Comparison of ENCODE assay signal across 1 cellular context in the genomic region with DNA sequence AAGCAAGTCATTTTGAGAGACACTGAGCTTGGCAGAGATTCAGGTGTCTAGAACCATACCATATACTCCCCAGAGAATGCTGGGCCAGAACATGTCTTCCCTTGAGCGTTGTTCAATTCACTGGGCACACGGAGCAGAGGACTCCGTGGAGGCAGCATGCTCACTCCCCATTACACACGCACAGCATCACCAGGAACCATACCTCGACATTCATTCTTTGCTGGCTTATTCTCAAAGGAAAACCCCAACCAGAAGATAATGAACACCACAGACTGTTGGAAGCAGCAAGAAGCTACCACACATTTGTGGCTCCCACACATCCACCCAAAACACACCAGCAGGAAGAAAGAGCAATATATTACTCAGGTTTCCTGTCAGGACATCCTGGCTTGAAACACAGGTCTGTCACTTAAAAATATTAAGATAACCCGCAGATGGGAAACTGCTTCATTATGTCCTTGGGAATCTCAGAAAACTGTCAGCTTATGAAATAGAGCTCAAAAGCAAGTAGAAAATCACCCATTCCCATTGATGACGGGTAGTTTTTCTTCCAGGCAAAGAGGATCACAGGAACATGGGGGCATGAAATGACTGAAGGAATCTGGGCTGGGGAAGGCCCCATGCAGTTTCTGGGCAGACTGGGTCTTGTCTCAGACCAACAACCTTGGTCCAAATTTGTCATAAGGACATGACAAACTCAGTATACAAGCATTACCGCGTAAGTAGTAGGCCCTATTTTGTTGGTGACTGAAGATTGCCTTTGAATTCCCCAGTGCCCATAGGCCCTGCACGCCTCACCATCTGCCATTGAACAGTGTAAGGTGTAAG.
TF ChIP-seq lines count a peak whose summit lies in the region.

No MANE protein-coding gene starts in this region.

TF ChIP-seq in GM12878, 131 proteins besides CTCF, POLR2A, EP300 and RAD21 (continued from another document and continues in another):
- TF ChIP-seq, protein P1, sequence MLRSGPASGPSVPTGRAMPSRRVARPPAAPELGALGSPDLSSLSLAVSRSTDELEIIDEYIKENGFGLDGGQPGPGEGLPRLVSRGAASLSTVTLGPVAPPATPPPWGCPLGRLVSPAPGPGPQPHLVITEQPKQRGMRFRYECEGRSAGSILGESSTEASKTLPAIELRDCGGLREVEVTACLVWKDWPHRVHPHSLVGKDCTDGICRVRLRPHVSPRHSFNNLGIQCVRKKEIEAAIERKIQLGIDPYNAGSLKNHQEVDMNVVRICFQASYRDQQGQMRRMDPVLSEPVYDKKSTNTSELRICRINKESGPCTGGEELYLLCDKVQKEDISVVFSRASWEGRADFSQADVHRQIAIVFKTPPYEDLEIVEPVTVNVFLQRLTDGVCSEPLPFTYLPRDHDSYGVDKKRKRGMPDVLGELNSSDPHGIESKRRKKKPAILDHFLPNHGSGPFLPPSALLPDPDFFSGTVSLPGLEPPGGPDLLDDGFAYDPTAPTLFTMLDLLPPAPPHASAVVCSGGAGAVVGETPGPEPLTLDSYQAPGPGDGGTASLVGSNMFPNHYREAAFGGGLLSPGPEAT (IDR thresholded peaks at IDR 0.05; ENCODE audit: low read depth) = 0 out of 2 replicates have a peak, but pooled peaks have one; percentile 37
- TF ChIP-seq HDAC2 (IDR thresholded peaks at IDR 0.05) (0 out of 2 replicates have a peak, but pooled peaks have one; percentile 17), TCF12 (IDR thresholded peaks at IDR 0.05; ENCODE audit: low read depth, low read length) (peak; percentile 24; the same call in 1 of the 2 replicates), PAX5 (IDR thresholded peaks at IDR 0.05; ENCODE audit: borderline replicate concordance, low read depth, low read length) (no peak), FOXM1 (IDR thresholded peaks at IDR 0.05; ENCODE audit: low read depth, low read length) (peak; percentile 87), IKZF1 (conservative IDR thresholded peaks at IDR 0.05) (peak; percentile 69; the same call in 1 of the 2 replicates), MYC (IDR thresholded peaks at IDR 0.05; ENCODE audit: insufficient read depth, insufficient read length, insufficient replicate concordance, low read length, severe bottlenecking) (no peak), JUND (IDR thresholded peaks at IDR 0.05; ENCODE audit: low read depth, low read length) (no peak), HCFC1 (IDR thresholded peaks at IDR 0.05; ENCODE audit: low read length) (no peak), SREBF1 (IDR thresholded peaks at IDR 0.05; ENCODE audit: low read length) (no peak), MEF2B (IDR thresholded peaks at IDR 0.05; ENCODE audit: partially characterized antibody, poor library complexity, severe bottlenecking) (peak; percentile 85), PML (IDR thresholded peaks at IDR 0.05; ENCODE audit: low read length) (peak; percentile 62; the same call in 1 of the 2 replicates), EZH2 (IDR thresholded peaks at IDR 0.05; ENCODE audit: borderline replicate concordance, control insufficient read depth, low read depth, low read length) (no peak), STAT3 (IDR thresholded peaks at IDR 0.05; ENCODE audit: low read depth, low read length) (no peak), NFYA (IDR thresholded peaks at IDR 0.05; ENCODE audit: borderline replicate concordance, low read depth, low read length) (no peak), MTA3 (IDR thresholded peaks at IDR 0.05; ENCODE audit: borderline replicate concordance, low read length) (peak; percentile 85), FOS (IDR thresholded peaks at IDR 0.05; ENCODE audit: borderline replicate concordance, extremely low read depth, insufficient read length) (no peak), ZNF274 (IDR thresholded peaks at IDR 0.05; ENCODE audit: insufficient read depth, insufficient read length) (no peak), CREM (IDR thresholded peaks at IDR 0.05; ENCODE audit: low read depth) (peak; percentile 14; the same call in 1 of the 2 replicates), SIN3A (IDR thresholded peaks at IDR 0.05; ENCODE audit: low read depth, low read length) (no peak), RCOR1 (conservative IDR thresholded peaks at IDR 0.05; ENCODE audit: low read depth, low read length) (no peak), MTA2 (IDR thresholded peaks at IDR 0.05; ENCODE audit: low read depth) (peak; percentile 26; the same call in 1 of the 2 replicates), ASH2L (IDR thresholded peaks at IDR 0.05; ENCODE audit: borderline replicate concordance, low read depth) (no peak), ZSCAN29 (IDR thresholded peaks at IDR 0.05) (no peak), NFIC (IDR thresholded peaks at IDR 0.05; ENCODE audit: low read depth, low read length) (peak; percentile 70), RUNX3 (IDR thresholded peaks at IDR 0.05; ENCODE audit: low read length) (peak; percentile 87), CHD2 (IDR thresholded peaks at IDR 0.05; ENCODE audit: borderline replicate concordance, low read depth, low read length) (no peak), TARDBP (IDR thresholded peaks at IDR 0.05; ENCODE audit: borderline replicate concordance) (no peak), SPI1 (IDR thresholded peaks at IDR 0.05; ENCODE audit: borderline replicate concordance, insufficient read depth, low read depth, low read length) (no peak), RFX5 (IDR thresholded peaks at IDR 0.05; ENCODE audit: low read depth, low read length) (no peak), ZNF207 (IDR thresholded peaks at IDR 0.05; ENCODE audit: borderline replicate concordance) (no peak), SMARCA5 (IDR thresholded peaks at IDR 0.05) (no peak), ESRRA (IDR thresholded peaks at IDR 0.05; ENCODE audit: low read length) (no peak)
- TF ChIP-seq, protein P2, sequence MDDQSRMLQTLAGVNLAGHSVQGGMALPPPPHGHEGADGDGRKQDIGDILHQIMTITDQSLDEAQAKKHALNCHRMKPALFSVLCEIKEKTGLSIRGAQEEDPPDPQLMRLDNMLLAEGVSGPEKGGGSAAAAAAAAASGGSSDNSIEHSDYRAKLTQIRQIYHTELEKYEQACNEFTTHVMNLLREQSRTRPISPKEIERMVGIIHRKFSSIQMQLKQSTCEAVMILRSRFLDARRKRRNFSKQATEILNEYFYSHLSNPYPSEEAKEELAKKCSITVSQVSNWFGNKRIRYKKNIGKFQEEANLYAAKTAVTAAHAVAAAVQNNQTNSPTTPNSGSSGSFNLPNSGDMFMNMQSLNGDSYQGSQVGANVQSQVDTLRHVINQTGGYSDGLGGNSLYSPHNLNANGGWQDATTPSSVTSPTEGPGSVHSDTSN (IDR thresholded peaks at IDR 0.05; ENCODE audit: insufficient replicate concordance, low read depth, low read length) = no peak
- TF ChIP-seq, protein P3, sequence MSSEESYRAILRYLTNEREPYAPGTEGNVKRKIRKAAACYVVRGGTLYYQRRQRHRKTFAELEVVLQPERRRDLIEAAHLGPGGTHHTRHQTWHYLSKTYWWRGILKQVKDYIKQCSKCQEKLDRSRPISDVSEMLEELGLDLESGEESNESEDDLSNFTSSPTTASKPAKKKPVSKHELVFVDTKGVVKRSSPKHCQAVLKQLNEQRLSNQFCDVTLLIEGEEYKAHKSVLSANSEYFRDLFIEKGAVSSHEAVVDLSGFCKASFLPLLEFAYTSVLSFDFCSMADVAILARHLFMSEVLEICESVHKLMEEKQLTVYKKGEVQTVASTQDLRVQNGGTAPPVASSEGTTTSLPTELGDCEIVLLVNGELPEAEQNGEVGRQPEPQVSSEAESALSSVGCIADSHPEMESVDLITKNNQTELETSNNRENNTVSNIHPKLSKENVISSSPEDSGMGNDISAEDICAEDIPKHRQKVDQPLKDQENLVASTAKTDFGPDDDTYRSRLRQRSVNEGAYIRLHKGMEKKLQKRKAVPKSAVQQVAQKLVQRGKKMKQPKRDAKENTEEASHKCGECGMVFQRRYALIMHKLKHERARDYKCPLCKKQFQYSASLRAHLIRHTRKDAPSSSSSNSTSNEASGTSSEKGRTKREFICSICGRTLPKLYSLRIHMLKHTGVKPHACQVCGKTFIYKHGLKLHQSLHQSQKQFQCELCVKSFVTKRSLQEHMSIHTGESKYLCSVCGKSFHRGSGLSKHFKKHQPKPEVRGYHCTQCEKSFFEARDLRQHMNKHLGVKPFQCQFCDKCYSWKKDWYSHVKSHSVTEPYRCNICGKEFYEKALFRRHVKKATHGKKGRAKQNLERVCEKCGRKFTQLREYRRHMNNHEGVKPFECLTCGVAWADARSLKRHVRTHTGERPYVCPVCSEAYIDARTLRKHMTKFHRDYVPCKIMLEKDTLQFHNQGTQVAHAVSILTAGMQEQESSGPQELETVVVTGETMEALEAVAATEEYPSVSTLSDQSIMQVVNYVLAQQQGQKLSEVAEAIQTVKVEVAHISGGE (CRISPR knock-in tag; IDR thresholded peaks at IDR 0.05) = no peak
- TF ChIP-seq, protein P4, sequence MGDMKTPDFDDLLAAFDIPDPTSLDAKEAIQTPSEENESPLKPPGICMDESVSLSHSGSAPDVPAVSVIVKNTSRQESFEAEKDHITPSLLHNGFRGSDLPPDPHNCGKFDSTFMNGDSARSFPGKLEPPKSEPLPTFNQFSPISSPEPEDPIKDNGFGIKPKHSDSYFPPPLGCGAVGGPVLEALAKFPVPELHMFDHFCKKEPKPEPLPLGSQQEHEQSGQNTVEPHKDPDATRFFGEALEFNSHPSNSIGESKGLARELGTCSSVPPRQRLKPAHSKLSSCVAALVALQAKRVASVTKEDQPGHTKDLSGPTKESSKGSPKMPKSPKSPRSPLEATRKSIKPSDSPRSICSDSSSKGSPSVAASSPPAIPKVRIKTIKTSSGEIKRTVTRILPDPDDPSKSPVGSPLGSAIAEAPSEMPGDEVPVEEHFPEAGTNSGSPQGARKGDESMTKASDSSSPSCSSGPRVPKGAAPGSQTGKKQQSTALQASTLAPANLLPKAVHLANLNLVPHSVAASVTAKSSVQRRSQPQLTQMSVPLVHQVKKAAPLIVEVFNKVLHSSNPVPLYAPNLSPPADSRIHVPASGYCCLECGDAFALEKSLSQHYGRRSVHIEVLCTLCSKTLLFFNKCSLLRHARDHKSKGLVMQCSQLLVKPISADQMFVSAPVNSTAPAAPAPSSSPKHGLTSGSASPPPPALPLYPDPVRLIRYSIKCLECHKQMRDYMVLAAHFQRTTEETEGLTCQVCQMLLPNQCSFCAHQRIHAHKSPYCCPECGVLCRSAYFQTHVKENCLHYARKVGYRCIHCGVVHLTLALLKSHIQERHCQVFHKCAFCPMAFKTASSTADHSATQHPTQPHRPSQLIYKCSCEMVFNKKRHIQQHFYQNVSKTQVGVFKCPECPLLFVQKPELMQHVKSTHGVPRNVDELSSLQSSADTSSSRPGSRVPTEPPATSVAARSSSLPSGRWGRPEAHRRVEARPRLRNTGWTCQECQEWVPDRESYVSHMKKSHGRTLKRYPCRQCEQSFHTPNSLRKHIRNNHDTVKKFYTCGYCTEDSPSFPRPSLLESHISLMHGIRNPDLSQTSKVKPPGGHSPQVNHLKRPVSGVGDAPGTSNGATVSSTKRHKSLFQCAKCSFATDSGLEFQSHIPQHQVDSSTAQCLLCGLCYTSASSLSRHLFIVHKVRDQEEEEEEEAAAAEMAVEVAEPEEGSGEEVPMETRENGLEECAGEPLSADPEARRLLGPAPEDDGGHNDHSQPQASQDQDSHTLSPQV (IDR thresholded peaks at IDR 0.05) = peak; percentile 18; the same call in 1 of the 2 replicates
- TF ChIP-seq, protein P5, sequence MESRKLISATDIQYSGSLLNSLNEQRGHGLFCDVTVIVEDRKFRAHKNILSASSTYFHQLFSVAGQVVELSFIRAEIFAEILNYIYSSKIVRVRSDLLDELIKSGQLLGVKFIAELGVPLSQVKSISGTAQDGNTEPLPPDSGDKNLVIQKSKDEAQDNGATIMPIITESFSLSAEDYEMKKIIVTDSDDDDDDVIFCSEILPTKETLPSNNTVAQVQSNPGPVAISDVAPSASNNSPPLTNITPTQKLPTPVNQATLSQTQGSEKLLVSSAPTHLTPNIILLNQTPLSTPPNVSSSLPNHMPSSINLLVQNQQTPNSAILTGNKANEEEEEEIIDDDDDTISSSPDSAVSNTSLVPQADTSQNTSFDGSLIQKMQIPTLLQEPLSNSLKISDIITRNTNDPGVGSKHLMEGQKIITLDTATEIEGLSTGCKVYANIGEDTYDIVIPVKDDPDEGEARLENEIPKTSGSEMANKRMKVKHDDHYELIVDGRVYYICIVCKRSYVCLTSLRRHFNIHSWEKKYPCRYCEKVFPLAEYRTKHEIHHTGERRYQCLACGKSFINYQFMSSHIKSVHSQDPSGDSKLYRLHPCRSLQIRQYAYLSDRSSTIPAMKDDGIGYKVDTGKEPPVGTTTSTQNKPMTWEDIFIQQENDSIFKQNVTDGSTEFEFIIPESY (IDR thresholded peaks at IDR 0.05) = no peak
- TF ChIP-seq, protein P6, sequence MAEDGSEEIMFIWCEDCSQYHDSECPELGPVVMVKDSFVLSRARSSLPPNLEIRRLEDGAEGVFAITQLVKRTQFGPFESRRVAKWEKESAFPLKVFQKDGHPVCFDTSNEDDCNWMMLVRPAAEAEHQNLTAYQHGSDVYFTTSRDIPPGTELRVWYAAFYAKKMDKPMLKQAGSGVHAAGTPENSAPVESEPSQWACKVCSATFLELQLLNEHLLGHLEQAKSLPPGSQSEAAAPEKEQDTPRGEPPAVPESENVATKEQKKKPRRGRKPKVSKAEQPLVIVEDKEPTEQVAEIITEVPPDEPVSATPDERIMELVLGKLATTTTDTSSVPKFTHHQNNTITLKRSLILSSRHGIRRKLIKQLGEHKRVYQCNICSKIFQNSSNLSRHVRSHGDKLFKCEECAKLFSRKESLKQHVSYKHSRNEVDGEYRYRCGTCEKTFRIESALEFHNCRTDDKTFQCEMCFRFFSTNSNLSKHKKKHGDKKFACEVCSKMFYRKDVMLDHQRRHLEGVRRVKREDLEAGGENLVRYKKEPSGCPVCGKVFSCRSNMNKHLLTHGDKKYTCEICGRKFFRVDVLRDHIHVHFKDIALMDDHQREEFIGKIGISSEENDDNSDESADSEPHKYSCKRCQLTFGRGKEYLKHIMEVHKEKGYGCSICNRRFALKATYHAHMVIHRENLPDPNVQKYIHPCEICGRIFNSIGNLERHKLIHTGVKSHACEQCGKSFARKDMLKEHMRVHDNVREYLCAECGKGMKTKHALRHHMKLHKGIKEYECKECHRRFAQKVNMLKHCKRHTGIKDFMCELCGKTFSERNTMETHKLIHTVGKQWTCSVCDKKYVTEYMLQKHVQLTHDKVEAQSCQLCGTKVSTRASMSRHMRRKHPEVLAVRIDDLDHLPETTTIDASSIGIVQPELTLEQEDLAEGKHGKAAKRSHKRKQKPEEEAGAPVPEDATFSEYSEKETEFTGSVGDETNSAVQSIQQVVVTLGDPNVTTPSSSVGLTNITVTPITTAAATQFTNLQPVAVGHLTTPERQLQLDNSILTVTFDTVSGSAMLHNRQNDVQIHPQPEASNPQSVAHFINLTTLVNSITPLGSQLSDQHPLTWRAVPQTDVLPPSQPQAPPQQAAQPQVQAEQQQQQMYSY (CRISPR knock-in tag; IDR thresholded peaks at IDR 0.05) = no peak
- TF ChIP-seq, protein P7, sequence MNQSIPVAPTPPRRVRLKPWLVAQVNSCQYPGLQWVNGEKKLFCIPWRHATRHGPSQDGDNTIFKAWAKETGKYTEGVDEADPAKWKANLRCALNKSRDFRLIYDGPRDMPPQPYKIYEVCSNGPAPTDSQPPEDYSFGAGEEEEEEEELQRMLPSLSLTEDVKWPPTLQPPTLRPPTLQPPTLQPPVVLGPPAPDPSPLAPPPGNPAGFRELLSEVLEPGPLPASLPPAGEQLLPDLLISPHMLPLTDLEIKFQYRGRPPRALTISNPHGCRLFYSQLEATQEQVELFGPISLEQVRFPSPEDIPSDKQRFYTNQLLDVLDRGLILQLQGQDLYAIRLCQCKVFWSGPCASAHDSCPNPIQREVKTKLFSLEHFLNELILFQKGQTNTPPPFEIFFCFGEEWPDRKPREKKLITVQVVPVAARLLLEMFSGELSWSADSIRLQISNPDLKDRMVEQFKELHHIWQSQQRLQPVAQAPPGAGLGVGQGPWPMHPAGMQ (IDR thresholded peaks at IDR 0.05; ENCODE audit: borderline replicate concordance) = no peak
